ENCODE assay signal across 7 cellular contexts in the genomic region with DNA sequence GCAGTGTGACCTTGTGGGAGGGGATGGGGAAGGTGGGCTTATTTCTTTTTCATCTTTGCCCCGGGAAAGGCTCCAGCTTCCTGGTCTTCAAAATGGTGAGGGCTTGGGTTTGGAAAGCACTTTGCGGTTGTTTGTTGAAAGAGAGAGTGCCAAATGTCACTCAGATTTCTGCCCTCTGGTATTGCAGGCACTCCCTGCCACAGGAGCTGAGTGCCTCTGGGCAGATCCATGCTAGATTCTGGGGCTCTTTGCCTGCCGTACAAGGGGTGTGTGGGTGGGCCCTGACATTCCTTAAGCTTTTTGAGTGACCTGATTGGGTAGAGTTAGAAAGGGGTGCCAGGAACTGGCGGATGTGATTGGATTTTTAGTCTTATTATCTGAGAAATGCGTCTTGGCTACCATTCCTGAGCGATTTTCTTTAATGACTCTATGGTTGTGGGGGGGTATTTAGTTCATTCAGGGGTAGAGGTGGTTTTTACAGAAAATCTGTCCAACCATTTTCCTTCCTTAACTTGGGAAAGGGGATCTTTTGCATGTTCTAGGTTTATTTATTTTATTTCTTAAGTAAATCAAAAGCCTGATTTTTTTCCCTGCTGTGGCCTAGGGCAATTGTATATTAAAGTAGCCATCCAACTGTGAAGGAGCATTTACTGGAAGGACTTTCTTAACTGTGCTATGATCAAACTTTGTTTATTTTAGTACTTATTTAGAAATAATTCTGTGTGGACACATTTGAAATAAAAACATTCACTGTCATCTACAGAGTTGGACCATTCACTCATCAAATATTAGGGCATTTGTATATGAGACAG. TPM values are rescaled to one million over a fixed set of nuclear protein-coding genes. Genes with fewer than 3 reads are reported as not detected.
DNase-seq lines count a peak whose midpoint lies in the region; ATAC-seq, FAIRE-seq and TF ChIP-seq lines count a peak whose summit lies in the region.

No MANE protein-coding gene starts in this region.

- 3 to 23% methylated on average over 3 to 5 of the region's 6 CpGs for WGBS in gastroesophageal sphincter (ENCODE audit: low coverage in 1 of 2), 2 donors
- WGBS in small intestine, 3 donors = 18 to 40% (median 35%) methylated on average over 6 of the region's 6 CpGs

- ATAC-seq in gastroesophageal sphincter = no peak

- DNase-seq in GM04503 (ENCODE audit: low read depth) (peak; percentile 58), Peyer's patch (peak in 1 of 3 donors; percentile 48), small intestine (peak; percentile 45), activated T-cell treated with anti-CD3 and anti-CD28 coated beads for 4 hours (no peak), hippocampal formation (lab: John Stamatoyannopoulos, UW) (no peak), HUDEP-2 (lab: John Stamatoyannopoulos, UW; ENCODE audit: unreplicated experiment in 76 of 76) (no peak)

- no peaks in the 10 kb centered on the region for H3K9me3 ChIP-seq in Peyer's patch
- H3K9me3 ChIP-seq in gastroesophageal sphincter = no peaks in the 10 kb centered on the region
- no peaks in the 10 kb centered on the region for H3K9me3 ChIP-seq in small intestine (ENCODE audit: control insufficient read depth, low read depth)

- H3K36me3 ChIP-seq in Peyer's patch (no peaks in the 10 kb centered on the region), gastroesophageal sphincter (no peaks in the 10 kb centered on the region), small intestine (ENCODE audit: control insufficient read depth in 2 of 2, insufficient read depth in 2 of 2, low read length in 2 of 2) (no peaks in the 10 kb centered on the region)

- FAIRE-seq in small intestine (lab: Jason Lieb, UNC) = no peak

- TF ChIP-seq CTCF in Peyer's patch (IDR thresholded peaks at IDR 0.05) (no peak), gastroesophageal sphincter (IDR thresholded peaks at IDR 0.05) (no peak)

- no peak for TF ChIP-seq EP300 in gastroesophageal sphincter (IDR thresholded peaks at IDR 0.05)

- TF ChIP-seq POLR2A in Peyer's patch (IDR thresholded peaks at IDR 0.05) (no peak), gastroesophageal sphincter (IDR thresholded peaks at IDR 0.05) (no peak)

- H3K27me3 ChIP-seq in Peyer's patch (no peaks in the 10 kb centered on the region), gastroesophageal sphincter (no peaks in the 10 kb centered on the region), small intestine (ENCODE audit: control insufficient read depth in 2 of 2, insufficient read depth in 2 of 2, low read length in 2 of 2) (no peaks in the 10 kb centered on the region)

- H3K27ac ChIP-seq in Peyer's patch (peak overlapping the region in 3 of 4 donors; percentile 1 to 18 (median 3)), gastroesophageal sphincter (peak overlapping the region; percentile 13 to 100 (median 85)), small intestine (ENCODE audit: low read depth in 1 of 2, low read length in 1 of 2) (peak overlapping the region in 1 of 2 donors; percentile 59)

- peaks cover 0 to 63% (median 4%) of the 10 kb centered on the region in 4 donors for H3K4me1 ChIP-seq in Peyer's patch
- H3K4me1 ChIP-seq in gastroesophageal sphincter = peaks cover 6 to 85% (median 27%) of the 10 kb centered on the region in 3 donors
- peaks cover 5 to 25% of the 10 kb centered on the region in 2 donors for H3K4me1 ChIP-seq in small intestine (ENCODE audit: control insufficient read depth in 2 of 2, insufficient read depth in 1 of 2, low read depth in 1 of 2, low read length in 1 of 2)

- H3K4me3 ChIP-seq in Peyer's patch (peak overlapping the region in 2 of 4 donors; percentile 88), gastroesophageal sphincter (peak overlapping the region in 1 of 2 donors; percentile 98), small intestine (ENCODE audit: low read depth in 1 of 2, low read length in 2 of 2) (peak overlapping the region in 1 of 2 donors; percentile 68)

RNA-seq across cellular contexts. Expression of a gene that starts 3.2 kb away (rescaled TPM):
- total RNA-seq in Peyer's patch = 100 to 1,000 TPM in 1 of 4 donors, 10 to 100 TPM in 3; 41.3 to 100 (median 85.4) TPM
- total RNA-seq in gastroesophageal sphincter = 100 to 1,000 TPM in 1 of 4 donors, 10 to 100 TPM in 3; 42.9 to 109 (median 57.6) TPM
- polyA plus RNA-seq in small intestine = 10 to 100 TPM; 12.7 to 25.4 (median 13.8) TPM

RNA-seq across cellular contexts. Expression of a gene that starts 13.4 kb away (rescaled TPM):
- 10 to 100 TPM; 56.9 to 83.6 (median 64.5) TPM for total RNA-seq in Peyer's patch
- 10 to 100 TPM; 40.6 to 76.2 (median 66.5) TPM for total RNA-seq in gastroesophageal sphincter
- 100 to 1,000 TPM; 123 to 164 (median 129) TPM for polyA plus RNA-seq in small intestine

Comparison
In these comparisons a context has a peak if more than half of its experiments do, and no peak if none do; other contexts are left out.
1. DNase-seq: peak in GM04503 (single experiment) and small intestine (single experiment); none in activated T-cell treated with anti-CD3 and anti-CD28 coated beads for 4 hours (single experiment), hippocampal formation (0 of 2) and HUDEP-2 (0 of 76).